In genomic region chr2:42767080-42767898, GRCh38 we compare ENCODE assay signal across 1 cellular context.
TF ChIP-seq lines count a peak whose summit lies in the region.

No MANE protein-coding gene starts in this region.

TF ChIP-seq in SK-N-SH, 30 proteins besides CTCF, POLR2A, EP300 and RAD21 (continued from another document):
- TF ChIP-seq REST (IDR thresholded peaks at IDR 0.05; ENCODE audit: low read depth, low read length) (no peak), RCOR1 (IDR thresholded peaks at IDR 0.05; ENCODE audit: low read length) (no peak), NFIC (IDR thresholded peaks at IDR 0.05; ENCODE audit: borderline replicate concordance) (no peak), RFX5 (IDR thresholded peaks at IDR 0.05; ENCODE audit: low read length) (no peak), EZH2phosphoT487 (IDR thresholded peaks at IDR 0.05; ENCODE audit: borderline replicate concordance, low read depth) (no peak), GABPA (IDR thresholded peaks at IDR 0.05; ENCODE audit: low read depth) (no peak), MXI1 (IDR thresholded peaks at IDR 0.05; ENCODE audit: low read depth, low read length) (no peak), TAF1 (IDR thresholded peaks at IDR 0.05; ENCODE audit: borderline replicate concordance, low read depth, low read length) (no peak), TEAD4 (IDR thresholded peaks at IDR 0.05; ENCODE audit: borderline replicate concordance, insufficient read depth) (no peak)
